Comparison of ENCODE assay signal across 8 cellular contexts in the genomic region with DNA sequence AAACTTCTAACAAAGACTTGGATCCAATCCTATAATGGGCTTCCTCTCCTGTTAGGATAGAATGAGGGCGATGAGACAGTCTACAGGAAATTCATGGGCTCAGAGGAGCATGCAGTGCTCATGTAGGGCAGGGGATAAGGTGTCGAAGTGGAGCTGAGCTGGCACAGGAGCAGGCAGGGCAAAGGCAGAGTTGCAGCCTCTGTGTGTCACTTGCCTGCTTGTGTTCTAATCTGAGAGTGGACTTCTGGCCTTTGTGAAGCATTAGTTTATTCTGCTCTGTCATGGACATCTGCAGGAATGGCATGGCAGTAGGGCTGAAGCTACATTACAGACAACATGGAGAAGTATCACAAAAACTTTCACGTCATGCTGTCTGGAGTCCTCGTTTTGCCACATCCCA. TPM values are rescaled to one million over a fixed set of nuclear protein-coding genes. Genes with fewer than 3 reads are reported as not detected.
"Had no signal": no experiment of that assay in that cellular context is flagged by ENCODE, and none has a peak within 500 bp of the region (broad histone marks: within the 10 kb centered on the region; RNA-seq: fewer than 3 reads in every experiment).

No MANE protein-coding gene starts in this region.

- H3K4me3 ChIP-seq: GM23248, K562 had no signal

- H2AFZ ChIP-seq: GM23248 had no signal

- H3K27ac ChIP-seq: GM23248, HL-60 had no signal

- H3K9ac ChIP-seq: GM23248 had no signal

- ATAC-seq: K562 had no signal

- FAIRE-seq: K562 had no signal

- DNase-seq: GM23248, GOT3, H7, HCEC 1CT, IMR-90 had no signal

RNA-seq across cellular contexts. Expression of a gene that starts 32.6 kb away (rescaled TPM):
- total RNA-seq: GM23248, H7, HT1080, IMR-90, K562 had no signal
- polyA plus RNA-seq: GM23248, IMR-90, K562 had no signal
